In the genomic region with DNA sequence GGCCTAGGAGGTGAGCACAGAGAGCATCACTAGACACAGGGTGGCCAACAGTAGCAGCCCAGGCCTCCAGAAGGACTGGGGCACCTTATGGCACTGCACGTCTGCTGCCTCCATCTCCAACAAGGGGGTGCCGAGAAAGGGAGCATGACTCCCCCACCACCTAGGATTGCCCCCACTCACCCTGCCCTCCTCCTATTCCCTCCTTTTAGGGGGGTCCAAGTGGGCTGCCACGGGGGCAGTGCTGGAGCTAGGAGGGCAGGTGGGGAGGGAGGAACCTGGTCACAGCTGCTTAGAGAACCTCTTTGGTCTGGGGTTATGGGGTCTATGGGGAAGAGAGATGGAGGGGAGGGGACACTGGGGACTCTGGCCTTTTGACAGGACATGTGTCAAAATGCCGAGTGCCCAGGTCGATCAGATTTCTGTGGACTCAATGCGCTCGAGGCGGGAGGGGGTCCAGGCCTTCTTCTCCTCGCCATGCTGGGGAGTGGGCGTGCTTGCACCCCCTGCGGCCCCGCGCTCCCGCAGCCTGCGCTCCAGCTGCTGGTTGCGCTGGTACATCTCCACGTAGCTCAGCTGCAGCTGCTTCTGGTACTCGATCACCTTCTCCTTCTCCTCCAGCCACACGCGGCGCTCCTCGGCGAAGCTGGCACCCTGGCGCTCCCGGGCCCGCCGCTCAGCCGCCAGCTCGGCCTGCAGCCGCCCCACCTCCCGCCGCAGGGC, we compare ENCODE assay signal across 16 cellular contexts.
"Had no signal": no experiment of that assay in that cellular context is flagged by ENCODE, and none has a peak within 500 bp of the region (broad histone marks: within the 10 kb centered on the region; RNA-seq: fewer than 3 reads in every experiment).

No MANE protein-coding gene starts in this region.

- FAIRE-seq: astrocyte, colon, keratinocyte, urothelium cell line had no signal

- DNase-seq: activated CD4-positive, alpha-beta memory T cell treated with anti-CD3 and anti-CD28 coated beads, Interleukin-2, amount 10 ng/mL, durations not matched to agents 7 days and 5 days; activated naive CD8-positive, alpha-beta T cell treated with anti-CD3 and anti-CD28 coated beads, Interleukin-2, amount 50 U/mL, for 24 hours; activated T-cell treated with anti-CD3 and anti-CD28 coated beads, Interleukin-2, amount 50 U/mL, for 72 hours; esophagus squamous epithelium; foreskin fibroblast; retina; stimulated activated CD4-positive, alpha-beta T cell treated with anti-CD3 and anti-CD28 coated beads, Interleukin-15, amount 100 ng/mL, for 24 hours; stimulated activated CD4-positive, alpha-beta T cell treated with anti-CD3 and anti-CD28 coated beads, Interleukin-4, amount 100 ng/mL, for 4 hours; stimulated activated naive CD8-positive, alpha-beta T cell treated with anti-CD3 and anti-CD28 coated beads, Interleukin-15, amount 100 ng/mL, for 72 hours; T1000 had no signal

- H3K27ac ChIP-seq: esophagus squamous epithelium, parathyroid adenoma had no signal

- H3K4me3 ChIP-seq: esophagus squamous epithelium had no signal

- H3K9me3 ChIP-seq: esophagus squamous epithelium had no signal

- H3K9me3 Mint-ChIP-seq: activated CD4-positive, alpha-beta memory T cell treated with anti-CD3 and anti-CD28 coated beads, Interleukin-2, amount 10 ng/mL, durations not matched to agents 7 days and 5 days; activated naive CD8-positive, alpha-beta T cell treated with anti-CD3 and anti-CD28 coated beads, Interleukin-2, amount 50 U/mL, for 24 hours; activated T-cell treated with anti-CD3 and anti-CD28 coated beads, Interleukin-2, amount 50 U/mL, for 72 hours; mesothelial cell of epicardium; stimulated activated naive CD8-positive, alpha-beta T cell treated with anti-CD3 and anti-CD28 coated beads, Interleukin-15, amount 100 ng/mL, for 72 hours had no signal

- H2AFZ ChIP-seq: parathyroid adenoma had no signal

- H3K4me3 Mint-ChIP-seq: activated CD4-positive, alpha-beta memory T cell treated with anti-CD3 and anti-CD28 coated beads, Interleukin-2, amount 10 ng/mL, durations not matched to agents 7 days and 5 days; activated naive CD8-positive, alpha-beta T cell treated with anti-CD3 and anti-CD28 coated beads, Interleukin-2, amount 50 U/mL, for 24 hours; activated T-cell treated with anti-CD3 and anti-CD28 coated beads, Interleukin-2, amount 50 U/mL, for 72 hours; mesothelial cell of epicardium had no signal

- H3K36me3 ChIP-seq: esophagus squamous epithelium had no signal

- H3K27ac Mint-ChIP-seq: activated CD4-positive, alpha-beta memory T cell treated with anti-CD3 and anti-CD28 coated beads, Interleukin-2, amount 10 ng/mL, durations not matched to agents 7 days and 5 days; activated naive CD8-positive, alpha-beta T cell treated with anti-CD3 and anti-CD28 coated beads, Interleukin-2, amount 50 U/mL, for 24 hours; activated T-cell treated with anti-CD3 and anti-CD28 coated beads, Interleukin-2, amount 50 U/mL, for 72 hours; mesothelial cell of epicardium; stimulated activated naive CD8-positive, alpha-beta T cell treated with anti-CD3 and anti-CD28 coated beads, Interleukin-15, amount 100 ng/mL, for 72 hours had no signal

- H3K9ac ChIP-seq: parathyroid adenoma had no signal

- ATAC-seq: activated naive CD8-positive, alpha-beta T cell treated with anti-CD3 and anti-CD28 coated beads, Interleukin-2, amount 50 U/mL, for 24 hours; activated T-cell treated with anti-CD3 and anti-CD28 coated beads, Interleukin-2, amount 50 U/mL, for 72 hours; stimulated activated naive CD8-positive, alpha-beta T cell treated with anti-CD3 and anti-CD28 coated beads, Interleukin-15, amount 100 ng/mL, for 72 hours had no signal

- H3K36me3 Mint-ChIP-seq: mesothelial cell of epicardium had no signal
